In genomic region chr20:47316776-47317126, GRCh38 we compare ENCODE assay signal across 8 cellular contexts. TPM values are rescaled to one million over a fixed set of nuclear protein-coding genes. Genes with fewer than 3 reads are reported as not detected.
DNase-seq lines count a peak whose midpoint lies in the region; ATAC-seq and TF ChIP-seq lines count a peak whose summit lies in the region.

No MANE protein-coding gene starts in this region.

- H3K4me1 Mint-ChIP-seq in HFFc6 (ENCODE audit: low read depth): peaks cover 78% of the 10 kb centered on the region
- peaks cover 51% of the 10 kb centered on the region for H3K4me1 Mint-ChIP-seq in activated T-helper 2 cell treated with anti-CD3 and anti-CD28 coated beads, Interferon-gamma antibody, Interleukin-2, Interleukin-4, amounts not matched to agents 10 μg/mL and 5 μg/mL and 100 μg/mL, durations not matched to agents 14 hours and 24 hours and 36 hours (ENCODE audit: low read depth)

- H3K36me3 ChIP-seq in iPS-18a (ENCODE audit: control insufficient read depth, low read depth, low read length): peaks cover 5% of the 10 kb centered on the region
- H3K36me3 ChIP-seq in skeletal muscle tissue (ENCODE audit: control insufficient read depth in 3 of 3, insufficient read depth in 3 of 3, low read length in 3 of 3): peaks cover 0 to 3% (median 0%) of the 10 kb centered on the region in 3 donors

- peaks cover 15% of the 10 kb centered on the region for H3K27me3 Mint-ChIP-seq in HFFc6 (ENCODE audit: insufficient read depth)
- H3K27me3 Mint-ChIP-seq in activated T-helper 2 cell treated with anti-CD3 and anti-CD28 coated beads, Interferon-gamma antibody, Interleukin-2, Interleukin-4, amounts not matched to agents 10 μg/mL and 5 μg/mL and 100 μg/mL, durations not matched to agents 14 hours and 24 hours and 36 hours (ENCODE audit: low read depth): no peaks in the 10 kb centered on the region

- H3K9ac ChIP-seq in iPS-18a (ENCODE audit: low read length): peak overlapping the region; percentile 98
- H3K9ac ChIP-seq in skeletal muscle tissue (ENCODE audit: low read depth in 1 of 3, low read length in 3 of 3): peak overlapping the region; percentile 67 to 85 (median 77)

- no peak for ATAC-seq in HG02840 (IDR thresholded peaks at IDR 0.05; ENCODE audit: low FRiP score, unreplicated experiment)

- no peaks in the 10 kb centered on the region for H3K27me3 ChIP-seq in iPS-18a (ENCODE audit: control insufficient read depth, insufficient read depth, low read length)
- no peaks in the 10 kb centered on the region for H3K27me3 ChIP-seq in skeletal muscle tissue (ENCODE audit: control insufficient read depth in 3 of 3, insufficient read depth in 3 of 3, low read length in 3 of 3)

- intact Hi-C loops in activated T-helper 2 cell treated with anti-CD3 and anti-CD28 coated beads, Interferon-gamma antibody, Interleukin-2, Interleukin-4, amounts not matched to agents 10 μg/mL and 5 μg/mL and 100 μg/mL, durations not matched to agents 14 hours and 24 hours and 36 hours (cut with micrococcal nuclease): loop anchor here (2.0 to 5.0 kb wide), 3 partner anchors 40 to 66 kb away; partner anchors contain the start of gene ZMYND8

- H3K4me3 ChIP-seq in iPS-18a (ENCODE audit: low read length) (no peak overlapping the region), skeletal muscle tissue (ENCODE audit: low read length in 3 of 3) (peak overlapping the region in 1 of 3 donors; percentile 45)

- DNase-seq in HFFc6: no peak
- DNase-seq in activated T-helper 2 cell treated with anti-CD3 and anti-CD28 coated beads, Interferon-gamma antibody, Interleukin-2, Interleukin-4, amounts not matched to agents 10 μg/mL and 5 μg/mL and 100 μg/mL, durations not matched to agents 14 hours and 24 hours and 36 hours (ENCODE audit: low spot score): no peak
- no peak for DNase-seq in HuH-7 (ENCODE audit: low spot score)
- DNase-seq in GM10266 (ENCODE audit: extremely low spot score): no peak
- no peak for DNase-seq in inferior parietal cortex (ENCODE audit: extremely low spot score)

- peak overlapping the region; percentile 80 for H3K4me3 Mint-ChIP-seq in HFFc6
- H3K4me3 Mint-ChIP-seq in activated T-helper 2 cell treated with anti-CD3 and anti-CD28 coated beads, Interferon-gamma antibody, Interleukin-2, Interleukin-4, amounts not matched to agents 10 μg/mL and 5 μg/mL and 100 μg/mL, durations not matched to agents 14 hours and 24 hours and 36 hours (ENCODE audit: low read depth): no peak overlapping the region

- H3K9me3 ChIP-seq in iPS-18a (ENCODE audit: control insufficient read depth, low read depth, low read length) (no peaks in the 10 kb centered on the region), skeletal muscle tissue (ENCODE audit: control insufficient read depth in 3 of 3, low read length in 3 of 3) (no peaks in the 10 kb centered on the region)

- TF ChIP-seq CTCF in HFFc6 (IDR thresholded peaks at IDR 0.05) (no peak), GM10266 (IDR thresholded peaks at IDR 0.05; ENCODE audit: control insufficient read depth, insufficient read depth, low read depth, missing control alignments) (no peak)

- H3K9me3 Mint-ChIP-seq in HFFc6: peaks cover 4% of the 10 kb centered on the region; the same call in 1 of the 2 replicates
- H3K9me3 Mint-ChIP-seq in activated T-helper 2 cell treated with anti-CD3 and anti-CD28 coated beads, Interferon-gamma antibody, Interleukin-2, Interleukin-4, amounts not matched to agents 10 μg/mL and 5 μg/mL and 100 μg/mL, durations not matched to agents 14 hours and 24 hours and 36 hours: no peaks in the 10 kb centered on the region

- peak overlapping the region; percentile 98 for H3K27ac Mint-ChIP-seq in HFFc6
- H3K27ac Mint-ChIP-seq in activated T-helper 2 cell treated with anti-CD3 and anti-CD28 coated beads, Interferon-gamma antibody, Interleukin-2, Interleukin-4, amounts not matched to agents 10 μg/mL and 5 μg/mL and 100 μg/mL, durations not matched to agents 14 hours and 24 hours and 36 hours: peak overlapping the region; percentile 87

- peak overlapping the region; percentile 100 for H3K27ac ChIP-seq in iPS-18a (ENCODE audit: low read length)
- H3K27ac ChIP-seq in skeletal muscle tissue (ENCODE audit: low read depth, low read length): peak overlapping the region; percentile 95

- H3K4me1 ChIP-seq in iPS-18a (ENCODE audit: control insufficient read depth, low read depth, low read length): peaks cover 71% of the 10 kb centered on the region
- H3K4me1 ChIP-seq in skeletal muscle tissue (ENCODE audit: control insufficient read depth in 3 of 3, insufficient read depth in 3 of 3, low read length in 3 of 3): peaks cover 60 to 66% (median 61%) of the 10 kb centered on the region in 3 donors

- H3K36me3 Mint-ChIP-seq in HFFc6 (ENCODE audit: low read depth): peaks cover 22% of the 10 kb centered on the region
- H3K36me3 Mint-ChIP-seq in activated T-helper 2 cell treated with anti-CD3 and anti-CD28 coated beads, Interferon-gamma antibody, Interleukin-2, Interleukin-4, amounts not matched to agents 10 μg/mL and 5 μg/mL and 100 μg/mL, durations not matched to agents 14 hours and 24 hours and 36 hours (ENCODE audit: low read depth): peaks cover 26% of the 10 kb centered on the region

RNA-seq across cellular contexts. Expression of gene ZMYND8, which starts 39.7 kb away (rescaled TPM):
- total RNA-seq in HFFc6 (2021; fragmentation: NEBNext Ultra II Directional; extraction: Animal tissue kit (Norgen Biotek cat#: 25700)): 10 to 100 TPM; 27.8 to 38.3 (median 34.8) TPM
- 45.7 and 46.7 TPM in 2 replicates for total RNA-seq in activated T-helper 2 cell treated with anti-CD3 and anti-CD28 coated beads, Interferon-gamma antibody, Interleukin-2, Interleukin-4, amounts not matched to agents 10 μg/mL and 5 μg/mL and 100 μg/mL, durations not matched to agents 14 hours and 24 hours and 36 hours
- total RNA-seq in skeletal muscle tissue: 13.6 TPM
